Comparison of ENCODE assay signal across 8 cellular contexts in genomic region chr16:1782408-1783247, GRCh38. TPM values are rescaled to one million over a fixed set of nuclear protein-coding genes. Genes with fewer than 3 reads are reported as not detected.
DNase-seq lines count a peak whose midpoint lies in the region; ATAC-seq, FAIRE-seq and TF ChIP-seq lines count a peak whose summit lies in the region.

Gene NUBP2, plus strand, starts transcription at chr16:1782960. Its CDS starts 61 bp downstream, at chr16:1783021.
Gene SPSB3, minus strand, starts transcription at chr16:1782571. Its CDS starts 1,088 bp downstream, at chr16:1781483.

- FAIRE-seq in islet of Langerhans (lab: Jason Lieb, UNC) = peak; percentile 98

- ATAC-seq in GM19043 (IDR thresholded peaks at IDR 0.05; ENCODE audit: low read depth, unreplicated experiment) (peak; percentile 87), HG03378 (IDR thresholded peaks at IDR 0.05; ENCODE audit: unreplicated experiment) (peak; percentile 85)

- peak within 1 kb of the TSS; percentile 84 for H3K4me3 ChIP-seq in AG10803 (ENCODE audit: low read length)

- DNase-seq in AG10803 (ENCODE audit: low read depth) (peak; percentile 100), NCI-H460 (ENCODE audit: extremely low read depth, low read depth) (peak; percentile 100), cerebellar nuclear complex (lab: John Stamatoyannopoulos, UW) (peak; percentile 98 to 99)
- DNase-seq in activated CD4-positive, CD25-positive, alpha-beta regulatory T cell treated with anti-CD3 and anti-CD28 coated beads, Interleukin-2, amount 50 U/mL, for 72 hours = peak; percentile 96
- peak; percentile 96 for DNase-seq in stimulated activated CD4-positive, alpha-beta T cell treated with anti-CD3 and anti-CD28 coated beads, Interleukin-12 subunit alpha, Interleukin-12 subunit beta, amount 100 ng/mL, for 4 hours

- TF ChIP-seq CTCF in AG10803 (conservative IDR thresholded peaks at IDR 0.05; ENCODE audit: low read length) = no peak

RNA-seq across cellular contexts. Expression of gene NUBP2, which starts in this region (rescaled TPM):
- 50.2 and 59.3 TPM in 2 replicates for total RNA-seq in NCI-H460 (2014; rRNA removed; shearing (Covaris generic))
- 205 and 332 TPM in 2 replicates for polyA plus RNA-seq in NCI-H460 (2014; cell fraction: nucleus; rRNA removed)

RNA-seq across cellular contexts. Expression of gene SPSB3, which starts in this region (rescaled TPM):
- 19.7 and 21.0 TPM in 2 replicates for total RNA-seq in NCI-H460 (2014; rRNA removed; shearing (Covaris generic))
- polyA plus RNA-seq in NCI-H460 (2014; cell fraction: nucleus; rRNA removed) = 56.1 and 95.8 TPM in 2 replicates

Comparison
In these comparisons a context has a peak if more than half of its experiments do, and no peak if none do; other contexts are left out.
1. Peak in every context shown above with its lines: DNase-seq, ATAC-seq and H3K4me3 ChIP-seq.